In the genomic region with DNA sequence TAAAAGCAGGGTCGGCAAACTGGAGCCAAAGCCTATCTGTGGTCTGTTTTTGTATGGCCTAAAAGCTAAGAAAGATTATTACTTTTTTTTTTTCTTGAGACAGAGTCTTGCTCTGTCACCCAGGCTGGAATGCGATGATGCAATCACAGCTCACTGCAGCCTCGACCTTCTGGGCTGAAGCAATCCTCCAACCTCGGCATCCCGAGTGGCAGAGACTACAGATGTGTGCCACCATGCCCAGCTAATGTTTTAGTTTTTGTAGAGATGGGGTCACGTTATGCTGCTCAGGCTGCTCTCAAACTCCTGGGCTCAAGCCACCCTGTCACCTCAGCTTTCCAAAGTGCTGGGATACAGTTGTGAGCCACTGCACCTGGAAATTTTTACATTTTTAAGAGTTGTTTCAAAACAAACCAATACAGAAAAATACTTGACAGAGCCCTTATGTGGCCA, we compare ENCODE assay signal across 8 cellular contexts. TPM values are rescaled to one million over a fixed set of nuclear protein-coding genes. Genes with fewer than 3 reads are reported as not detected.
A peak's percentile ranks its signal among the peaks of the same experiment; 100 is the strongest.
DNase-seq lines count a peak whose midpoint lies in the region; ATAC-seq and TF ChIP-seq lines count a peak whose summit lies in the region.

No MANE protein-coding gene starts in this region.

- no peaks in the 10 kb centered on the region for H3K9me3 ChIP-seq in vagina

- TF ChIP-seq CTCF in VCaP (conservative IDR thresholded peaks at IDR 0.05) (no peak), kidney epithelial cell (IDR thresholded peaks at IDR 0.05; ENCODE audit: insufficient read depth, low read length, poor library complexity, severe bottlenecking) (no peak), vagina (IDR thresholded peaks at IDR 0.05) (no peak)

- intact Hi-C loops in vagina (cut with DNase I): no loop called here

- no peak overlapping the region for H3K4me3 ChIP-seq in kidney epithelial cell (ENCODE audit: low read depth, low read length)
- H3K4me3 ChIP-seq in vagina: no peak overlapping the region

- H3K4me1 ChIP-seq in vagina: no peaks in the 10 kb centered on the region

- no peak for TF ChIP-seq POLR2A in vagina (IDR thresholded peaks at IDR 0.05)

- ATAC-seq in GM18907 (IDR thresholded peaks at IDR 0.05; ENCODE audit: unreplicated experiment) (no peak), GM21526 (IDR thresholded peaks at IDR 0.05; ENCODE audit: low FRiP score, unreplicated experiment) (no peak)

- H3K27me3 ChIP-seq in kidney epithelial cell (ENCODE audit: control insufficient read depth, insufficient read depth, low read length): no peaks in the 10 kb centered on the region
- H3K27me3 ChIP-seq in vagina: no peaks in the 10 kb centered on the region

- peak overlapping the region; percentile 92 for H3K27ac ChIP-seq in VCaP
- peak overlapping the region; percentile 13 for H3K27ac ChIP-seq in vagina

- H3K36me3 ChIP-seq in kidney epithelial cell (ENCODE audit: control insufficient read depth, insufficient read depth, low read length) (no peaks in the 10 kb centered on the region), vagina (no peaks in the 10 kb centered on the region)

- DNase-seq in DMS53 (lab: John Stamatoyannopoulos, UW) (peak; percentile 5), DMS53 treated with DMSO at 0.1 percent for 48 hours (lab: John Stamatoyannopoulos, UW; ENCODE audit: unreplicated experiment) (no peak), kidney epithelial cell (ENCODE audit: low read depth) (peak; percentile 51), vagina (ENCODE audit: extremely low spot score in 2 of 2) (no peak), NCI-H1694 (lab: John Stamatoyannopoulos, UW) (no peak)

RNA-seq across cellular contexts. Expression of a gene that starts 6.5 kb away (rescaled TPM):
- 14.6 and 17.9 TPM in 2 replicates for total RNA-seq in kidney epithelial cell
- 2.7 TPM for total RNA-seq in vagina

RNA-seq across cellular contexts. Expression of a gene that starts 10.2 kb away (rescaled TPM):
- total RNA-seq in kidney epithelial cell (20.1 and 21.4 TPM in 2 replicates), vagina (28.5 TPM)

RNA-seq across cellular contexts. Expression of a gene that starts 52.3 kb away (rescaled TPM):
- 96.3 and 96.7 TPM in 2 replicates for total RNA-seq in kidney epithelial cell
- 79.8 TPM for total RNA-seq in vagina

RNA-seq across cellular contexts. Expression of a gene that starts 52.5 kb away (rescaled TPM):
- 22.8 and 32.2 TPM in 2 replicates for total RNA-seq in kidney epithelial cell
- 17.4 TPM for total RNA-seq in vagina

Comparison
In these comparisons a context has a peak if more than half of its experiments do, and no peak if none do; other contexts are left out.
1. DNase-seq: peak in DMS53 (single experiment) and kidney epithelial cell (single experiment); none in DMS53 treated with DMSO at 0.1 percent for 48 hours (single experiment), vagina (0 of 2) and NCI-H1694 (single experiment).